In genomic region chr9:111661150-111661801, GRCh38 we compare ENCODE assay signal across 8 cellular contexts. TPM values are rescaled to one million over a fixed set of nuclear protein-coding genes. Genes with fewer than 3 reads are reported as not detected.
A peak's percentile ranks its signal among the peaks of the same experiment; 100 is the strongest.
DNase-seq lines count a peak whose midpoint lies in the region; TF ChIP-seq lines count a peak whose summit lies in the region.

TSS of gene GNG10 (plus strand) at chr9:111661605. CDS start at chr9:111661635, 30 bp downstream.

- peaks cover 3% of the 10 kb centered on the region; the same call in 1 of the 2 replicates for H3K4me1 ChIP-seq in iPS DF 6.9 (ENCODE audit: control insufficient read depth, insufficient read depth, low read length)
- H3K4me1 ChIP-seq in sigmoid colon: peaks cover 0 to 15% (median 13%) of the 10 kb centered on the region in 4 donors

- no peak for TF ChIP-seq EP300 in sigmoid colon (IDR thresholded peaks at IDR 0.05)

- in situ Hi-C loops in astrocyte of the spinal cord (cut with HindIII; ENCODE audit: low sequenced_read_pairs): no loop called here

- TF ChIP-seq POLR2A in sigmoid colon (IDR thresholded peaks at IDR 0.05): no peak

- H3K36me3 ChIP-seq in iPS DF 6.9 (ENCODE audit: control insufficient read depth, insufficient read depth, low read length): no peaks in the 10 kb centered on the region
- no peaks in the 10 kb centered on the region for H3K36me3 ChIP-seq in sigmoid colon

- DNase-seq in GM10266 (ENCODE audit: extremely low spot score): peak; percentile 93
- DNase-seq in H4 (ENCODE audit: low spot score): no peak
- DNase-seq in LoVo (ENCODE audit: low spot score): peak; percentile 71
- peak; percentile 55 for DNase-seq in T1000 (lab: John Stamatoyannopoulos, UW)
- DNase-seq in astrocyte of the spinal cord (ENCODE audit: low read depth, low spot score): peak; percentile 52
- no peak for DNase-seq in iPS DF 6.9 (ENCODE audit: low read depth, low spot score)
- peak; percentile 74 for DNase-seq in sigmoid colon
- no peak for DNase-seq in ecto neural progenitor cell (ENCODE audit: low spot score)

- peak within 1 kb of the TSS; percentile 75 for H3K4me3 ChIP-seq in astrocyte of the spinal cord (ENCODE audit: low read depth, low read length)
- peak within 1 kb of the TSS; percentile 57 for H3K4me3 ChIP-seq in iPS DF 6.9 (ENCODE audit: low read length)
- H3K4me3 ChIP-seq in sigmoid colon: peak within 1 kb of the TSS; percentile 60 to 82 (median 74)

- H3K27me3 ChIP-seq in iPS DF 6.9 (ENCODE audit: control insufficient read depth, insufficient read depth, low read length) (no peaks in the 10 kb centered on the region), sigmoid colon (no peaks in the 10 kb centered on the region)

- H3K9me3 ChIP-seq in iPS DF 6.9 (ENCODE audit: control insufficient read depth, insufficient read depth, low read length) (no peaks in the 10 kb centered on the region), sigmoid colon (no peaks in the 10 kb centered on the region)

- H3K27ac ChIP-seq in iPS DF 6.9 (ENCODE audit: low read length) (no peak within 1 kb of the TSS), sigmoid colon (peak within 1 kb of the TSS; percentile 76 to 85 (median 83))

- TF ChIP-seq CTCF in GM10266 (IDR thresholded peaks at IDR 0.05; ENCODE audit: control insufficient read depth, insufficient read depth, low read depth, missing control alignments) (no peak), astrocyte of the spinal cord (IDR thresholded peaks at IDR 0.05; ENCODE audit: low read depth, low read length) (no peak), sigmoid colon (IDR thresholded peaks at IDR 0.05) (no peak)

- intact Hi-C loops in sigmoid colon (cut with DNase I): no loop called here

- no CpG with 5 or more reads among the region's 61 CpGs for WGBS in iPS DF 6.9 (ENCODE audit: insufficient coverage, insufficient read length)
- 0% methylated on average over 61 of the region's 61 CpGs for WGBS in sigmoid colon, 2 donors

RNA-seq across cellular contexts. Expression of gene GNG10, which starts in this region (rescaled TPM):
- total RNA-seq in H4 (2014; rRNA removed; shearing (Covaris generic)): 134 and 146 TPM in 2 replicates
- total RNA-seq in sigmoid colon: 100 to 1,000 TPM in 1 of 4 donors, 10 to 100 TPM in 3; 61.0 to 104 (median 79.9) TPM
- 10 to 100 TPM; 32.3 to 76.3 (median 55.9) TPM for polyA plus RNA-seq in sigmoid colon

Comparison
In these comparisons a context has a peak if more than half of its experiments do, and no peak if none do; other contexts are left out.
1. DNase-seq: peak in GM10266 (single experiment), LoVo (single experiment), T1000 (single experiment), astrocyte of the spinal cord (single experiment) and sigmoid colon (single experiment); none in H4 (single experiment), iPS DF 6.9 (single experiment) and ecto neural progenitor cell (single experiment).
2. Peak in every context shown above with its lines, with median percentiles within 50 percentile points of each other: H3K4me3 ChIP-seq.